ENCODE assay signal across 8 cellular contexts in genomic region chr18:45874501-45875184, GRCh38. TPM values are rescaled to one million over a fixed set of nuclear protein-coding genes. Genes with fewer than 3 reads are reported as not detected.
DNase-seq lines count a peak whose midpoint lies in the region; ATAC-seq and TF ChIP-seq lines count a peak whose summit lies in the region.

No MANE protein-coding gene starts in this region.

- peak overlapping the region; percentile 52 for H3K4me2 ChIP-seq in BLaER1

- no peak for TF ChIP-seq CTCF in testis (IDR thresholded peaks at IDR 0.05)

- peak; percentile 83 for DNase-seq in Jurkat, Clone E6-1 (ENCODE audit: low read depth, low spot score)
- DNase-seq in activated gamma-delta T cell treated with anti-CD3 and anti-CD28 coated beads, Interleukin-2, amount 50 U/mL, for 16 hours (ENCODE audit: low read depth): peak; percentile 28
- DNase-seq in stimulated activated CD8-positive, alpha-beta memory T cell treated with anti-CD3 and anti-CD28 coated beads, Interleukin-7, amount 100 ng/mL, for 4 hours (ENCODE audit: low read depth in 2 of 2): peak; percentile 38 to 54
- DNase-seq in testis (no peak), GF-D8 (lab: John Stamatoyannopoulos, UW) (no peak), UCSD-AML1 (lab: John Stamatoyannopoulos, UW; ENCODE audit: unreplicated experiment) (no peak)

- H3K27me3 ChIP-seq in BLaER1: no peaks in the 10 kb centered on the region
- H3K27me3 ChIP-seq in testis: no peaks in the 10 kb centered on the region

- peaks cover 89% of the 10 kb centered on the region for H3K36me3 ChIP-seq in BLaER1
- H3K36me3 ChIP-seq in testis (ENCODE audit: low read depth, missing control alignments): no peaks in the 10 kb centered on the region

- H3K4me3 ChIP-seq in BLaER1 (no peak overlapping the region), testis (no peak overlapping the region)
- no peak overlapping the region for H3K4me3 ChIP-seq in Jurkat, Clone E6-1 (ENCODE audit: low read length)

- WGBS in testis, 2 donors: 82 to 90% methylated on average over 5 of the region's 5 CpGs

- H3K27ac ChIP-seq in BLaER1 (peak overlapping the region; percentile 20; the same call in 1 of the 2 replicates), testis (no peak overlapping the region)

- ATAC-seq in GM21381 (IDR thresholded peaks at IDR 0.05; ENCODE audit: unreplicated experiment): peak; percentile 89

- peaks cover 3% of the 10 kb centered on the region; the same call in 1 of the 2 replicates for H4K20me1 ChIP-seq in BLaER1

- peaks cover 50% of the 10 kb centered on the region for H3K9me3 ChIP-seq in BLaER1
- no peaks in the 10 kb centered on the region for H3K9me3 ChIP-seq in testis

- H3K4me1 ChIP-seq in BLaER1 (peaks cover 17% of the 10 kb centered on the region), testis (no peaks in the 10 kb centered on the region)

- TF ChIP-seq POLR2A in testis (IDR thresholded peaks at IDR 0.05): no peak

- intact Hi-C loops in testis (cut with DNase I; ENCODE audit: low total_unique reads): no loop called here

- no peak overlapping the region for H3K9ac ChIP-seq in BLaER1

RNA-seq across cellular contexts. Expression of gene SIGLEC15, which starts 49.2 kb away (rescaled TPM):
- not detected for polyA plus RNA-seq in Jurkat, Clone E6-1 (2012; ENCODE audit: insufficient read depth, insufficient read length)
- total RNA-seq in testis: under 1 TPM in 1 of 2 donors, not detected in 1; 0.19 TPM
- polyA plus RNA-seq in testis (ENCODE audit: insufficient read depth, low read depth, low replicate concordance): 0.20 TPM

Comparison
In these comparisons a context has a peak if more than half of its experiments do, and no peak if none do; other contexts are left out.
1. DNase-seq: peak in Jurkat, Clone E6-1 (single experiment), activated gamma-delta T cell treated with anti-CD3 and anti-CD28 coated beads, Interleukin-2, amount 50 U/mL, for 16 hours (single experiment) and stimulated activated CD8-positive, alpha-beta memory T cell treated with anti-CD3 and anti-CD28 coated beads, Interleukin-7, amount 100 ng/mL, for 4 hours (2 of 2); none in testis (single experiment), GF-D8 (single experiment) and UCSD-AML1 (single experiment).